In the genomic region with DNA sequence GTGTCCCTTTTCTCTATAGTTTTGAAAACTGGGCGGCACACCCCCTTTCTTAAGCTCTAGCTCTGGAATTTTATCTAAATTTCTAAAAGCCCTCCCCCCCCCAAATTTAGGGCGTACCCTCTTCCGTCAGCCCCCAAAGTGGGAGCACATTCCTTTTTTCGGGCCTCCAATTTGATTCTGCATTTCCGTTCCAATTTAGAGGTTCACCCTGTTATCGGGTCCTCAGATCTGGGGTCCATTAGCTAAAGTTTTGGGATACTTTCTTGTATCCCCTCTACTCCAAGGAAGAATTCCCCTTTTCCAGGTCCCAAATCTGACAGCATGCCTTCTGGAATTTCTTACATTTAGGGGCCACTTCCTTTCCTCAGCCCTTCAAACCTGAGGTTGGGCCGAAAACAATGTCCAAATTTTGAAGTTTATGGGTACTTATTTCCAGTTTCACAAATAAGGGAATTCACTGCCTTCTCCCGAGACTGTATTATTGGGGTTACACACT, we compare ENCODE assay signal across 8 cellular contexts. TPM values are rescaled to one million over a fixed set of nuclear protein-coding genes. Genes with fewer than 3 reads are reported as not detected.
A peak's percentile ranks its signal among the peaks of the same experiment; 100 is the strongest.
DNase-seq lines count a peak whose midpoint lies in the region; ATAC-seq and TF ChIP-seq lines count a peak whose summit lies in the region.

No MANE protein-coding gene starts in this region.

- WGBS in mammary epithelial cell (ENCODE audit: low coverage, missing lambda C conversion rate): 11% methylated on average over 5 of the region's 8 CpGs

- H3K4me3 ChIP-seq in left ventricle myocardium inferior (peak overlapping the region; percentile 74), mammary epithelial cell (replicated peaks in 1 of 3; ENCODE audit: insufficient read depth in 1 of 3, low read depth in 2 of 3, low read length in 3 of 3) (peak overlapping the region; percentile 74 to 81 (median 79))

- CTCF ChIA-PET in mammary epithelial cell (lab: Charles Lee; ENCODE audit: low non-redundant PET): interaction anchor here (0.7 kb wide), 1 partner anchor 182 kb away, joined by 3 read pairs; a partner anchor contains a TSS

- H2AFZ ChIP-seq in mammary epithelial cell (ENCODE audit: low read depth, low read length): peak overlapping the region; percentile 8

- TF ChIP-seq CTCF in left ventricle myocardium inferior (IDR thresholded peaks at IDR 0.05; ENCODE audit: borderline replicate concordance) (no peak), mammary epithelial cell (conservative IDR thresholded peaks at IDR 0.05 in 1 of 2, IDR thresholded peaks at IDR 0.05 in 1 of 2; ENCODE audit: extremely low read depth in 1 of 2, insufficient read depth in 1 of 2, low read depth in 1 of 2, low read length in 2 of 2) (no peak), mesothelial cell of epicardium (IDR thresholded peaks at IDR 0.05; ENCODE audit: unreplicated experiment) (no peak)

- no peak for DNase-seq in left ventricle myocardium inferior
- DNase-seq in Right ventricle myocardium superior: no peak
- no peak for DNase-seq in mammary epithelial cell
- no peak for DNase-seq in mesothelial cell of epicardium (ENCODE audit: low spot score in 2 of 2, unreplicated experiment in 2 of 2)
- no peak for DNase-seq in EL
- DNase-seq in NCI-H446 (lab: John Stamatoyannopoulos, UW): no peak
- DNase-seq in stimulated activated naive CD4-positive, alpha-beta T cell (lab: John Stamatoyannopoulos, UW): no peak
- no peak for DNase-seq in DMS53 treated with DMSO at 0.1 percent for 48 hours (lab: John Stamatoyannopoulos, UW; ENCODE audit: unreplicated experiment)

- H3K27ac Mint-ChIP-seq in mesothelial cell of epicardium: peak overlapping the region; percentile 94

- peaks cover 51% of the 10 kb centered on the region for H3K4me1 Mint-ChIP-seq in mesothelial cell of epicardium

- TSS peak; percentile 45 for BruUV-seq in mammary epithelial cell (replicated peaks; lab: Mats Ljungman, UMichigan)

- no peaks in the 10 kb centered on the region for H3K27me3 ChIP-seq in left ventricle myocardium inferior (ENCODE audit: low read depth)
- H3K27me3 ChIP-seq in mammary epithelial cell (ENCODE audit: insufficient read depth, low read length): no peaks in the 10 kb centered on the region

- no peaks in the 10 kb centered on the region for H3K27me3 Mint-ChIP-seq in mesothelial cell of epicardium (ENCODE audit: low read depth)

- in situ Hi-C loops in mammary epithelial cell (cut with MboI; ENCODE audit: low sequenced_read_pairs in 2 of 2): no loop called here

- peak overlapping the region; percentile 97 for H3K9ac ChIP-seq in mammary epithelial cell (ENCODE audit: insufficient read depth, low read length)

- H3K79me2 ChIP-seq in mammary epithelial cell (ENCODE audit: insufficient read depth, low read length): peaks cover 53% of the 10 kb centered on the region

- H3K9me3 ChIP-seq in left ventricle myocardium inferior (replicated peaks) (no peaks in the 10 kb centered on the region), mammary epithelial cell (replicated peaks; ENCODE audit: insufficient read depth, low read length) (no peaks in the 10 kb centered on the region)

- H4K20me1 ChIP-seq in mammary epithelial cell (ENCODE audit: insufficient read depth, low read length): no peaks in the 10 kb centered on the region

- H3K4me2 ChIP-seq in mammary epithelial cell (ENCODE audit: insufficient read depth, low read depth, low read length): peak overlapping the region; percentile 82

- peaks cover 90% of the 10 kb centered on the region for H3K4me1 ChIP-seq in left ventricle myocardium inferior
- peaks cover 29% of the 10 kb centered on the region for H3K4me1 ChIP-seq in mammary epithelial cell (ENCODE audit: insufficient read depth, low read length)

- ATAC-seq in Right ventricle myocardium superior (ENCODE audit: poor library complexity): no peak

- peak overlapping the region; percentile 96 for H3K27ac ChIP-seq in left ventricle myocardium inferior (replicated peaks)
- peak overlapping the region; percentile 86 for H3K27ac ChIP-seq in mammary epithelial cell (ENCODE audit: insufficient read depth, low read depth, low read length)

- H3K36me3 ChIP-seq in left ventricle myocardium inferior (no peaks in the 10 kb centered on the region), mammary epithelial cell (ENCODE audit: insufficient read depth, low read length) (peaks cover 4% of the 10 kb centered on the region)

- H3K9me3 Mint-ChIP-seq in mesothelial cell of epicardium: peaks cover 6% of the 10 kb centered on the region

- dilution Hi-C loops in mammary epithelial cell (cut with HindIII; ENCODE audit: low sequenced_read_pairs): loop anchor here (5.0 kb wide), 2 partner anchors 35 to 115 kb away; no protein-coding TSS in a partner anchor

- intact Hi-C loops in left ventricle myocardium inferior (cut with micrococcal nuclease): no loop called here
- intact Hi-C loops in Right ventricle myocardium superior (cut with DNase I): no loop called here
- intact Hi-C loops in mammary epithelial cell (cut with micrococcal nuclease): no loop called here

- H3K4me3 Mint-ChIP-seq in mesothelial cell of epicardium: peak overlapping the region; percentile 85

- H3K36me3 Mint-ChIP-seq in mesothelial cell of epicardium: peaks cover 6% of the 10 kb centered on the region

RNA-seq across cellular contexts. Expression of a gene that starts 0.8 kb away (rescaled TPM):
- 35.9 TPM for total RNA-seq in left ventricle myocardium inferior
- total RNA-seq in Right ventricle myocardium superior: 37.2 TPM
- total RNA-seq in mammary epithelial cell: 10 to 100 TPM; 24.0 to 39.7 TPM
- 19.5 TPM for polyA plus RNA-seq in mammary epithelial cell
- polyA minus RNA-seq in mammary epithelial cell: 24.9 TPM
- 48.6 to 49.7 TPM (median 48.7 TPM) in 3 replicates for total RNA-seq in mesothelial cell of epicardium

RNA-seq across cellular contexts. Expression of a gene that starts 30.6 kb away (rescaled TPM):
- total RNA-seq in left ventricle myocardium inferior (128 TPM), Right ventricle myocardium superior (134 TPM), mammary epithelial cell (100 to 1,000 TPM; 188 to 283 TPM), mesothelial cell of epicardium (463 to 488 TPM (median 479 TPM) in 3 replicates)
- 27.2 TPM for polyA plus RNA-seq in mammary epithelial cell
- 272 TPM for polyA minus RNA-seq in mammary epithelial cell
